Comparison of ENCODE assay signal across 8 cellular contexts in the genomic region with DNA sequence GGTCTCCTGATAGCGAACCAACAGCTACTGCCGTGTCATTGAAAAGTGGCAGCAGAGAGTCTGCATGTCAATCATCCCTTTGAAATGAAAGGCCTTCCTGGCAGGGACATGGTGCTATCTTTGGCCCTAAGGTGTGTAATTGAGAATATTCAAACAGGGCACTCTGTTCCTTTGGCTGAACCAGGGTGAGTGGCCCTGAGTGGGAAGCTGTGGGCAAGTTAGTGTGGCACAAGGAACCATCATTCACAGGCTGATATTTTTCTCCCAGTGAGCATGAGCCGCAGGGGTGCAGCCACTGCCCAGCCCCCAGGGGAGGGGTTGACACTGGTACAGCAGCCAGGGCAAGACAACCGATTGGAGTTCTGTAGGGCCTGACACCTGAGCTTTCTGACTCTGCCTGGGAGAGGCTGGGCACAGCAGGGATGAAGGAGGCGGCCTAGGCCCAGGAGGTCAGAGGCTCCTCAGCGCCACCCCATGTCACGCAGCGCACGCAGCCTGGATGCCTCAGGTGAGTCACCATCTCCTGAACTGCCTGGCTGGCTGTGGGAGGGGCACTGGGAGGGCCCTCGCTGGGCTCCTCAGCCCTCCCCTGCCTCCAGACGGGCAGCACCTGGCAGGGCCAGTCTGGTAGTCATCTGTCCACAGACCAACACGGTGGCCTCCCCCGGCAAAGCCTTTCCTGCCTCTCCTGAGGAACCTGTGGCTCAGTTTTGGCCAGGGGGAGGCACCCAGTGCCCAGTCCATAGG. TPM values are rescaled to one million over a fixed set of nuclear protein-coding genes. Genes with fewer than 3 reads are reported as not detected.
DNase-seq lines count a peak whose midpoint lies in the region; ATAC-seq, FAIRE-seq and TF ChIP-seq lines count a peak whose summit lies in the region.

No MANE protein-coding gene starts in this region.

- H3K9ac ChIP-seq in Karpas-422 (ENCODE audit: low read length) = no peak overlapping the region

- H2AFZ ChIP-seq in Karpas-422 (ENCODE audit: low read length) = no peak overlapping the region

- no peak for FAIRE-seq in GM19239 (lab: Jason Lieb, UNC)

- TF ChIP-seq CTCF in psoas muscle (IDR thresholded peaks at IDR 0.05) = no peak

- DNase-seq in H7 (peak; percentile 92), NCI-H510A (lab: John Stamatoyannopoulos, UW) (peak; percentile 96), Right ventricle myocardium inferior (ENCODE audit: missing footprints) (no peak), psoas muscle (peak; percentile 78 to 94), GM19239 (ENCODE audit: insufficient read length, low spot score) (no peak), Karpas-422 (no peak)
- DNase-seq in activated CD4-positive, alpha-beta T cell treated with anti-CD3 and anti-CD28 coated beads, Interleukin-2, amount 50 U/mL, for 48 hours = no peak

- intact Hi-C loops in Right ventricle myocardium inferior (cut with DNase I) = no loop called here
- intact Hi-C loops in psoas muscle (cut with DNase I) = no loop called here

- H3K36me3 ChIP-seq in H7 (replicated peaks; ENCODE audit: control insufficient read depth, insufficient read depth, low read length) (no peaks in the 10 kb centered on the region; the same call in 1 of the 2 replicates), psoas muscle (ENCODE audit: insufficient read depth in 1 of 2, low read depth in 1 of 2) (no peaks in the 10 kb centered on the region), Karpas-422 (ENCODE audit: insufficient read depth, low read length) (no peaks in the 10 kb centered on the region)

- peak overlapping the region; percentile 93 for H3K27ac ChIP-seq in psoas muscle
- H3K27ac ChIP-seq in Karpas-422 (ENCODE audit: low read length) = no peak overlapping the region

- H3K27me3 ChIP-seq in H7 (ENCODE audit: control insufficient read depth, insufficient read depth, low read length) = no peaks in the 10 kb centered on the region
- H3K27me3 ChIP-seq in psoas muscle (ENCODE audit: insufficient read depth in 3 of 3, low read length in 2 of 3) = no peaks in the 10 kb centered on the region
- H3K27me3 ChIP-seq in Karpas-422 (ENCODE audit: low read length) = no peaks in the 10 kb centered on the region

- peak; percentile 67 for ATAC-seq in Right ventricle myocardium inferior
- peak; percentile 85 to 92 (median 86) for ATAC-seq in psoas muscle
- ATAC-seq in GM18907 (IDR thresholded peaks at IDR 0.05; ENCODE audit: unreplicated experiment) = no peak

- peaks cover 3% of the 10 kb centered on the region; the same call in 1 of the 2 replicates for H4K20me1 ChIP-seq in Karpas-422 (ENCODE audit: insufficient read depth, low read depth, low read length)

- H3K9me2 ChIP-seq in Karpas-422 (replicated peaks; ENCODE audit: insufficient read depth, low read length) = no peaks in the 10 kb centered on the region

- no peaks in the 10 kb centered on the region for H3K9me3 ChIP-seq in psoas muscle
- no peaks in the 10 kb centered on the region for H3K9me3 ChIP-seq in Karpas-422 (ENCODE audit: low read length)

- H3K4me1 ChIP-seq in psoas muscle = peaks cover 40% of the 10 kb centered on the region
- H3K4me1 ChIP-seq in Karpas-422 (ENCODE audit: low read length) = peaks cover 9% of the 10 kb centered on the region

- H3K79me2 ChIP-seq in Karpas-422 (ENCODE audit: low read length) = no peaks in the 10 kb centered on the region

- WGBS in psoas muscle, 3 donors = 29 to 68% (median 34%) methylated on average over 12 to 13 of the region's 13 CpGs

- no peak overlapping the region for H3K4me2 ChIP-seq in Karpas-422 (ENCODE audit: low read depth, low read length, poor library complexity, severe bottlenecking)

- H3K4me3 ChIP-seq in H7 (ENCODE audit: insufficient read depth, low read depth, low read length) (no peak overlapping the region), psoas muscle (peak overlapping the region; percentile 23), Karpas-422 (ENCODE audit: low read length) (no peak overlapping the region)

RNA-seq across cellular contexts. Expression of a gene that starts 13.2 kb away (rescaled TPM):
- 133 and 136 TPM in 2 replicates for total RNA-seq in H7 (2014; rRNA removed; shearing (Covaris generic))
- 97.7 TPM for total RNA-seq in Right ventricle myocardium inferior
- 100 to 1,000 TPM in 1 of 4 donors, 10 to 100 TPM in 3; 30.2 to 159 (median 70.6) TPM for total RNA-seq in psoas muscle
- 10 to 100 TPM; 21.5 to 53.8 (median 32.3) TPM for polyA plus RNA-seq in psoas muscle
- total RNA-seq in Karpas-422 (2014; rRNA removed; shearing (Covaris generic); ENCODE audit: low replicate concordance) = 4.7 and 10.0 TPM in 2 replicates

Comparison
In these comparisons a context has a peak if more than half of its experiments do, and no peak if none do; other contexts are left out.
1. DNase-seq: peak in H7 (single experiment), NCI-H510A (single experiment) and psoas muscle (2 of 2); none in Right ventricle myocardium inferior (single experiment), GM19239 (single experiment), Karpas-422 (single experiment) and activated CD4-positive, alpha-beta T cell treated with anti-CD3 and anti-CD28 coated beads, Interleukin-2, amount 50 U/mL, for 48 hours (0 of 2).